Comparison of ENCODE assay signal across 8 cellular contexts in genomic region chr18:36129300-36130038, GRCh38. TPM values are rescaled to one million over a fixed set of nuclear protein-coding genes. Genes with fewer than 3 reads are reported as not detected.
DNase-seq lines count a peak whose midpoint lies in the region; ATAC-seq and TF ChIP-seq lines count a peak whose summit lies in the region.

Gene ELP2, plus strand, starts transcription at chr18:36129899. Its CDS starts 35 bp downstream, at chr18:36129934.
Gene SLC39A6, minus strand, starts transcription at chr18:36129340. Its CDS starts 2,333 bp downstream, at chr18:36127007.

- peak within 1 kb of the TSS; percentile 92 for H3K27ac Mint-ChIP-seq in type B pancreatic cell

- no peaks in the 10 kb centered on the region for H3K9me3 Mint-ChIP-seq in type B pancreatic cell

- WGBS in heart right ventricle, 2 donors, result 0% methylated on average over 69 of the region's 69 CpGs

- no peaks in the 10 kb centered on the region for H3K27me3 ChIP-seq in heart right ventricle

- DNase-seq in NCI-H1694 (lab: John Stamatoyannopoulos, UW) (peak; percentile 79), amniotic epithelial cell (ENCODE audit: low read depth) (peak; percentile 92), heart right ventricle (peak; percentile 95 to 96), posterior cingulate gyrus (peak; percentile 94 to 99 (median 96)), type B pancreatic cell (ENCODE audit: extremely low spot score, unreplicated experiment) (peak; percentile 97)

- H3K9me3 ChIP-seq in heart right ventricle, result no peaks in the 10 kb centered on the region

- peaks cover 30% of the 10 kb centered on the region for H3K36me3 Mint-ChIP-seq in type B pancreatic cell

- intact Hi-C loops in T-helper 1 cell treated with Interleukin-12 subunit alpha and Interleukin-12 subunit beta and Interleukin-4 antibody, amounts not matched to agents 30 ng/mL and 1 ng/mL, for 36 hours (cut with micrococcal nuclease), result loop anchor here (1.0 to 5.0 kb wide), 12 partner anchors 13 to 889 kb away; partner anchors contain the start of genes GALNT1, INO80C, KIAA1328 and MOCOS
- intact Hi-C loops in heart right ventricle (cut with DNase I), result loop anchor here in 4 of 10 donors (2.0 to 10.0 kb wide), 4 partner anchors 48 to 115 kb away; partner anchors contain the start of gene RPRD1A (in 4 of the 4)
- intact Hi-C loops in posterior cingulate gyrus (cut with DNase I), result loop anchor here (1.0 to 10.0 kb wide), 4 partner anchors 62 to 632 kb away; partner anchors contain the start of genes INO80C, RMP24 and RPRD1A

- peak within 1 kb of the TSS; percentile 91 for H3K4me3 Mint-ChIP-seq in type B pancreatic cell

- H3K27me3 Mint-ChIP-seq in type B pancreatic cell, result no peaks in the 10 kb centered on the region

- H3K36me3 ChIP-seq in heart right ventricle, result peaks cover 0 to 33% (median 3%) of the 10 kb centered on the region in 9 donors

- peak within 1 kb of the TSS; percentile 91 to 100 (median 99) for H3K27ac ChIP-seq in heart right ventricle

- TF ChIP-seq CTCF in heart right ventricle (IDR thresholded peaks at IDR 0.05), result peak in 1 of 9 donors; percentile 23
- no peak for TF ChIP-seq CTCF in type B pancreatic cell (conservative IDR thresholded peaks at IDR 0.05)

- ATAC-seq in GM18498 (IDR thresholded peaks at IDR 0.05; ENCODE audit: unreplicated experiment) (peak; percentile 93), HG02885 (IDR thresholded peaks at IDR 0.05; ENCODE audit: poor library complexity, unreplicated experiment) (peak; percentile 91), heart right ventricle (peak; percentile 96 to 99 (median 98))

- H3K4me3 ChIP-seq in heart right ventricle, result peak within 1 kb of the TSS; percentile 89 to 98 (median 96)

- peaks cover 39% of the 10 kb centered on the region for H3K4me1 Mint-ChIP-seq in type B pancreatic cell (ENCODE audit: unreplicated experiment)

- peaks cover 0 to 43% (median 32%) of the 10 kb centered on the region in 9 donors for H3K4me1 ChIP-seq in heart right ventricle

RNA-seq across cellular contexts. Expression of gene ELP2, which starts in this region (rescaled TPM):
- 68.9 and 73.4 TPM in 2 replicates for total RNA-seq in T-helper 1 cell treated with Interleukin-12 subunit alpha and Interleukin-12 subunit beta and Interleukin-4 antibody, amounts not matched to agents 30 ng/mL and 1 ng/mL, for 36 hours
- total RNA-seq in heart right ventricle, result 10 to 100 TPM; 41.9 to 64.2 (median 57.9) TPM
- 10 to 100 TPM; 33.7 to 69.2 TPM for polyA plus RNA-seq in heart right ventricle
- total RNA-seq in type B pancreatic cell (ENCODE audit: low replicate concordance), result 79.2 and 94.6 TPM in 2 replicates

RNA-seq across cellular contexts. Expression of gene SLC39A6, which starts in this region (rescaled TPM):
- 28.5 and 30.5 TPM in 2 replicates for total RNA-seq in T-helper 1 cell treated with Interleukin-12 subunit alpha and Interleukin-12 subunit beta and Interleukin-4 antibody, amounts not matched to agents 30 ng/mL and 1 ng/mL, for 36 hours
- total RNA-seq in heart right ventricle (10 to 100 TPM; 10.8 to 18.4 (median 13.3) TPM), type B pancreatic cell (ENCODE audit: low replicate concordance) (29.7 and 48.7 TPM in 2 replicates)
- 10 to 100 TPM in 1 of 2 donors, 1 to 10 TPM in 1; 3.5 to 12.1 TPM for polyA plus RNA-seq in heart right ventricle

Comparison
In these comparisons a context has a peak if more than half of its experiments do, and no peak if none do; other contexts are left out.
1. Peak in every context shown above with its lines: DNase-seq, ATAC-seq, H3K4me3 ChIP-seq and H3K27ac ChIP-seq.